3 cellular contexts compared by ENCODE assay signal in the genomic region with DNA sequence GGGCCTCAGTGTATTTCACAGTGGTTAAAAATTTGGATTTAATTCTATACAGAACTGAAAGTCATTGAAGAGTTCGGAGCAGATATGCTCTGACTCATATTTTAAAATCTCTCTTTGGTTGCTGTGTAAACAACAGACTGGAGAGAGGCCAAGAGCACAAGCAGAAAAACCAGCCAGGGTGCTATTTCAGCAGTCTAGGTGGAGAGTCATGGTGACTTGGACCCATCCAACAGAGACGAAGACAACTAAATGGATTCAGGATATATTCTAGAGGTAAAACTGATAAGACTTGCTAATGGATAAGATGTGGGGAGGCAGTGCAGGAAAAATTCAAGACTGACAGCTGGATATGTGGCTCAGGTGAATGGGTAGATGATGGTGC.
TF ChIP-seq lines count a peak whose summit lies in the region.

No MANE protein-coding gene starts in this region.

TF ChIP-seq in K562, 482 proteins besides CTCF, POLR2A, EP300 and RAD21 (continued from another document and continues in another):
- TF ChIP-seq JUND (IDR thresholded peaks at IDR 0.05; ENCODE audit: borderline replicate concordance, low read depth, low read length) = peak; percentile 81
- TF ChIP-seq JUND (tag; IDR thresholded peaks at IDR 0.05; ENCODE audit: borderline replicate concordance, low read depth, low read length) = peak; percentile 80; the same call in 2 of the 3 replicates
- TF ChIP-seq SREBF1 (IDR thresholded peaks at IDR 0.05; ENCODE audit: borderline replicate concordance, low read depth, low read length) = no peak
- TF ChIP-seq FOSL1 (tag; conservative IDR thresholded peaks at IDR 0.05) = peak; percentile 92
- peak; percentile 16; the same call in 1 of the 2 replicates for TF ChIP-seq SOX6 (IDR thresholded peaks at IDR 0.05)
- TF ChIP-seq TAL1 (IDR thresholded peaks at IDR 0.05) = peak; percentile 19; the same call in 1 of the 2 replicates
- TF ChIP-seq KHSRP (IDR thresholded peaks at IDR 0.05) = no peak
- TF ChIP-seq FOXA1 (IDR thresholded peaks at IDR 0.05; ENCODE audit: borderline replicate concordance) = peak; percentile 92
- peak; percentile 82 for TF ChIP-seq SMARCA4 (IDR thresholded peaks at IDR 0.05)
- TF ChIP-seq, protein P1, sequence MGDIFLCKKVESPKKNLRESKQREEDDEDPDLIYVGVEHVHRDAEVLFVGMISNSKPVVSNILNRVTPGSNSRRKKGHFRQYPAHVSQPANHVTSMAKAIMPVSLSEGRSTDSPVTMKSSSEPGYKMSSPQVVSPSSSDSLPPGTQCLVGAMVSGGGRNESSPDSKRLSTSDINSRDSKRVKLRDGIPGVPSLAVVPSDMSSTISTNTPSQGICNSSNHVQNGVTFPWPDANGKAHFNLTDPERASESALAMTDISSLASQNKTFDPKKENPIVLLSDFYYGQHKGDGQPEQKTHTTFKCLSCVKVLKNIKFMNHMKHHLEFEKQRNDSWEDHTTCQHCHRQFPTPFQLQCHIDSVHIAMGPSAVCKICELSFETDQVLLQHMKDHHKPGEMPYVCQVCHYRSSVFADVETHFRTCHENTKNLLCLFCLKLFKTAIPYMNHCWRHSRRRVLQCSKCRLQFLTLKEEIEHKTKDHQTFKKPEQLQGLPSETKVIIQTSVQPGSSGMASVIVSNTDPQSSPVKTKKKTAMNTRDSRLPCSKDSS (IDR thresholded peaks at IDR 0.05; ENCODE audit: low read depth, partially characterized antibody) = no peak
- TF ChIP-seq ZNF316 (IDR thresholded peaks at IDR 0.05) = no peak; the same call in 1 of the 2 replicates
- TF ChIP-seq, protein P2, sequence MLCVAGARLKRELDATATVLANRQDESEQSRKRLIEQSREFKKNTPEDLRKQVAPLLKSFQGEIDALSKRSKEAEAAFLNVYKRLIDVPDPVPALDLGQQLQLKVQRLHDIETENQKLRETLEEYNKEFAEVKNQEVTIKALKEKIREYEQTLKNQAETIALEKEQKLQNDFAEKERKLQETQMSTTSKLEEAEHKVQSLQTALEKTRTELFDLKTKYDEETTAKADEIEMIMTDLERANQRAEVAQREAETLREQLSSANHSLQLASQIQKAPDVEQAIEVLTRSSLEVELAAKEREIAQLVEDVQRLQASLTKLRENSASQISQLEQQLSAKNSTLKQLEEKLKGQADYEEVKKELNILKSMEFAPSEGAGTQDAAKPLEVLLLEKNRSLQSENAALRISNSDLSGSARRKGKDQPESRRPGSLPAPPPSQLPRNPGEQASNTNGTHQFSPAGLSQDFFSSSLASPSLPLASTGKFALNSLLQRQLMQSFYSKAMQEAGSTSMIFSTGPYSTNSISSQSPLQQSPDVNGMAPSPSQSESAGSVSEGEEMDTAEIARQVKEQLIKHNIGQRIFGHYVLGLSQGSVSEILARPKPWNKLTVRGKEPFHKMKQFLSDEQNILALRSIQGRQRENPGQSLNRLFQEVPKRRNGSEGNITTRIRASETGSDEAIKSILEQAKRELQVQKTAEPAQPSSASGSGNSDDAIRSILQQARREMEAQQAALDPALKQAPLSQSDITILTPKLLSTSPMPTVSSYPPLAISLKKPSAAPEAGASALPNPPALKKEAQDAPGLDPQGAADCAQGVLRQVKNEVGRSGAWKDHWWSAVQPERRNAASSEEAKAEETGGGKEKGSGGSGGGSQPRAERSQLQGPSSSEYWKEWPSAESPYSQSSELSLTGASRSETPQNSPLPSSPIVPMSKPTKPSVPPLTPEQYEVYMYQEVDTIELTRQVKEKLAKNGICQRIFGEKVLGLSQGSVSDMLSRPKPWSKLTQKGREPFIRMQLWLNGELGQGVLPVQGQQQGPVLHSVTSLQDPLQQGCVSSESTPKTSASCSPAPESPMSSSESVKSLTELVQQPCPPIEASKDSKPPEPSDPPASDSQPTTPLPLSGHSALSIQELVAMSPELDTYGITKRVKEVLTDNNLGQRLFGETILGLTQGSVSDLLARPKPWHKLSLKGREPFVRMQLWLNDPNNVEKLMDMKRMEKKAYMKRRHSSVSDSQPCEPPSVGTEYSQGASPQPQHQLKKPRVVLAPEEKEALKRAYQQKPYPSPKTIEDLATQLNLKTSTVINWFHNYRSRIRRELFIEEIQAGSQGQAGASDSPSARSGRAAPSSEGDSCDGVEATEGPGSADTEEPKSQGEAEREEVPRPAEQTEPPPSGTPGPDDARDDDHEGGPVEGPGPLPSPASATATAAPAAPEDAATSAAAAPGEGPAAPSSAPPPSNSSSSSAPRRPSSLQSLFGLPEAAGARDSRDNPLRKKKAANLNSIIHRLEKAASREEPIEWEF (CRISPR knock-in tag; IDR thresholded peaks at IDR 0.05) = no peak
- TF ChIP-seq SRSF1 (IDR thresholded peaks at IDR 0.05; ENCODE audit: low read depth, low read length) = no peak
- peak; percentile 79 for TF ChIP-seq SMARCC2 (IDR thresholded peaks at IDR 0.05; ENCODE audit: low read depth)

TF ChIP-seq in HepG2, 621 proteins besides CTCF, POLR2A, EP300 and RAD21 (continued from another document and continues in another):
- TF ChIP-seq, protein P3, sequence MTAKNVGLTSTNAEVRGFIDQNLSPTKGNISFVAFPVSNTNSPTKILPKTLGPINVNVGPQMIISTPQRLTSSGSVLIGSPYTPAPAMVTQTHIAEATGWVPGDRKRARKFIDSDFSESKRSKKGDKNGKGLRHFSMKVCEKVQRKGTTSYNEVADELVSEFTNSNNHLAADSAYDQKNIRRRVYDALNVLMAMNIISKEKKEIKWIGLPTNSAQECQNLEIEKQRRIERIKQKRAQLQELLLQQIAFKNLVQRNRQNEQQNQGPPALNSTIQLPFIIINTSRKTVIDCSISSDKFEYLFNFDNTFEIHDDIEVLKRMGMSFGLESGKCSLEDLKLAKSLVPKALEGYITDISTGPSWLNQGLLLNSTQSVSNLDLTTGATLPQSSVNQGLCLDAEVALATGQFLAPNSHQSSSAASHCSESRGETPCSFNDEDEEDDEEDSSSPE (CRISPR knock-in tag; IDR thresholded peaks at IDR 0.05) = no peak
- TF ChIP-seq ZNF768 (CRISPR knock-in tag; IDR thresholded peaks at IDR 0.05) = no peak
- TF ChIP-seq, protein P4, sequence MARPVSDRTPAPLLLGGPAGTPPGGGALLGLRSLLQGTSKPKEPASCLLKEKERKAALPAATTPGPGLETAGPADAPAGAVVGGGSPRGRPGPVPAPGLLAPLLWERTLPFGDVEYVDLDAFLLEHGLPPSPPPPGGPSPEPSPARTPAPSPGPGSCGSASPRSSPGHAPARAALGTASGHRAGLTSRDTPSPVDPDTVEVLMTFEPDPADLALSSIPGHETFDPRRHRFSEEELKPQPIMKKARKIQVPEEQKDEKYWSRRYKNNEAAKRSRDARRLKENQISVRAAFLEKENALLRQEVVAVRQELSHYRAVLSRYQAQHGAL (CRISPR knock-in tag; IDR thresholded peaks at IDR 0.05; ENCODE audit: not compliant biosample characterization) = peak; percentile 51
- peak; percentile 95 for TF ChIP-seq FOXA3 (CRISPR knock-in tag; IDR thresholded peaks at IDR 0.05)
- peak; percentile 19; the same call in 1 of the 2 replicates for TF ChIP-seq RXRB (CRISPR knock-in tag; IDR thresholded peaks at IDR 0.05; ENCODE audit: borderline replicate concordance)
- TF ChIP-seq, protein P5, sequence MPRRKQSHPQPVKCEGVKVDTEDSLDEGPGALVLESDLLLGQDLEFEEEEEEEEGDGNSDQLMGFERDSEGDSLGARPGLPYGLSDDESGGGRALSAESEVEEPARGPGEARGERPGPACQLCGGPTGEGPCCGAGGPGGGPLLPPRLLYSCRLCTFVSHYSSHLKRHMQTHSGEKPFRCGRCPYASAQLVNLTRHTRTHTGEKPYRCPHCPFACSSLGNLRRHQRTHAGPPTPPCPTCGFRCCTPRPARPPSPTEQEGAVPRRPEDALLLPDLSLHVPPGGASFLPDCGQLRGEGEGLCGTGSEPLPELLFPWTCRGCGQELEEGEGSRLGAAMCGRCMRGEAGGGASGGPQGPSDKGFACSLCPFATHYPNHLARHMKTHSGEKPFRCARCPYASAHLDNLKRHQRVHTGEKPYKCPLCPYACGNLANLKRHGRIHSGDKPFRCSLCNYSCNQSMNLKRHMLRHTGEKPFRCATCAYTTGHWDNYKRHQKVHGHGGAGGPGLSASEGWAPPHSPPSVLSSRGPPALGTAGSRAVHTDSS (CRISPR knock-in tag; conservative IDR thresholded peaks at IDR 0.05) = no peak
- TF ChIP-seq, protein P6, sequence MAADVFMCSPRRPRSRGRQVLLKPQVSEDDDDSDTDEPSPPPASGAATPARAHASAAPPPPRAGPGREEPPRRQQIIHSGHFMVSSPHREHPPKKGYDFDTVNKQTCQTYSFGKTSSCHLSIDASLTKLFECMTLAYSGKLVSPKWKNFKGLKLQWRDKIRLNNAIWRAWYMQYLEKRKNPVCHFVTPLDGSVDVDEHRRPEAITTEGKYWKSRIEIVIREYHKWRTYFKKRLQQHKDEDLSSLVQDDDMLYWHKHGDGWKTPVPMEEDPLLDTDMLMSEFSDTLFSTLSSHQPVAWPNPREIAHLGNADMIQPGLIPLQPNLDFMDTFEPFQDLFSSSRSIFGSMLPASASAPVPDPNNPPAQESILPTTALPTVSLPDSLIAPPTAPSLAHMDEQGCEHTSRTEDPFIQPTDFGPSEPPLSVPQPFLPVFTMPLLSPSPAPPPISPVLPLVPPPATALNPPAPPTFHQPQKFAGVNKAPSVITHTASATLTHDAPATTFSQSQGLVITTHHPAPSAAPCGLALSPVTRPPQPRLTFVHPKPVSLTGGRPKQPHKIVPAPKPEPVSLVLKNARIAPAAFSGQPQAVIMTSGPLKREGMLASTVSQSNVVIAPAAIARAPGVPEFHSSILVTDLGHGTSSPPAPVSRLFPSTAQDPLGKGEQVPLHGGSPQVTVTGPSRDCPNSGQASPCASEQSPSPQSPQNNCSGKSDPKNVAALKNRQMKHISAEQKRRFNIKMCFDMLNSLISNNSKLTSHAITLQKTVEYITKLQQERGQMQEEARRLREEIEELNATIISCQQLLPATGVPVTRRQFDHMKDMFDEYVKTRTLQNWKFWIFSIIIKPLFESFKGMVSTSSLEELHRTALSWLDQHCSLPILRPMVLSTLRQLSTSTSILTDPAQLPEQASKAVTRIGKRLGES (CRISPR knock-in tag; IDR thresholded peaks at IDR 0.05; ENCODE audit: borderline replicate concordance) = no peak
- no peak for TF ChIP-seq ZNF124 (CRISPR knock-in tag; IDR thresholded peaks at IDR 0.05)
- 0 out of 2 replicates have a peak, but pooled peaks have one; percentile 13 for TF ChIP-seq ZNF629 (CRISPR knock-in tag; conservative IDR thresholded peaks at IDR 0.05)
- peak; percentile 94 for TF ChIP-seq ZNF644 (CRISPR knock-in tag; IDR thresholded peaks at IDR 0.05; ENCODE audit: low read depth)
- no peak for TF ChIP-seq SOX6 (IDR thresholded peaks at IDR 0.05)
- TF ChIP-seq SOX6 (CRISPR knock-in tag; IDR thresholded peaks at IDR 0.05) = 0 out of 2 replicates have a peak, but pooled peaks have one; percentile 31
- 0 out of 2 replicates have a peak, but pooled peaks have one; percentile 66 for TF ChIP-seq GATAD2A (CRISPR knock-in tag; IDR thresholded peaks at IDR 0.05)

TF ChIP-seq in WTC11, 78 proteins besides CTCF, POLR2A, EP300 and RAD21 (continued from another document and continues in another):
- TF ChIP-seq, protein P7, sequence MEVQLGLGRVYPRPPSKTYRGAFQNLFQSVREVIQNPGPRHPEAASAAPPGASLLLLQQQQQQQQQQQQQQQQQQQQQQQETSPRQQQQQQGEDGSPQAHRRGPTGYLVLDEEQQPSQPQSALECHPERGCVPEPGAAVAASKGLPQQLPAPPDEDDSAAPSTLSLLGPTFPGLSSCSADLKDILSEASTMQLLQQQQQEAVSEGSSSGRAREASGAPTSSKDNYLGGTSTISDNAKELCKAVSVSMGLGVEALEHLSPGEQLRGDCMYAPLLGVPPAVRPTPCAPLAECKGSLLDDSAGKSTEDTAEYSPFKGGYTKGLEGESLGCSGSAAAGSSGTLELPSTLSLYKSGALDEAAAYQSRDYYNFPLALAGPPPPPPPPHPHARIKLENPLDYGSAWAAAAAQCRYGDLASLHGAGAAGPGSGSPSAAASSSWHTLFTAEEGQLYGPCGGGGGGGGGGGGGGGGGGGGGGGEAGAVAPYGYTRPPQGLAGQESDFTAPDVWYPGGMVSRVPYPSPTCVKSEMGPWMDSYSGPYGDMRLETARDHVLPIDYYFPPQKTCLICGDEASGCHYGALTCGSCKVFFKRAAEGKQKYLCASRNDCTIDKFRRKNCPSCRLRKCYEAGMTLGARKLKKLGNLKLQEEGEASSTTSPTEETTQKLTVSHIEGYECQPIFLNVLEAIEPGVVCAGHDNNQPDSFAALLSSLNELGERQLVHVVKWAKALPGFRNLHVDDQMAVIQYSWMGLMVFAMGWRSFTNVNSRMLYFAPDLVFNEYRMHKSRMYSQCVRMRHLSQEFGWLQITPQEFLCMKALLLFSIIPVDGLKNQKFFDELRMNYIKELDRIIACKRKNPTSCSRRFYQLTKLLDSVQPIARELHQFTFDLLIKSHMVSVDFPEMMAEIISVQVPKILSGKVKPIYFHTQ (CRISPR knock-in tag; IDR thresholded peaks at IDR 0.05) = no peak
- TF ChIP-seq, protein P8, sequence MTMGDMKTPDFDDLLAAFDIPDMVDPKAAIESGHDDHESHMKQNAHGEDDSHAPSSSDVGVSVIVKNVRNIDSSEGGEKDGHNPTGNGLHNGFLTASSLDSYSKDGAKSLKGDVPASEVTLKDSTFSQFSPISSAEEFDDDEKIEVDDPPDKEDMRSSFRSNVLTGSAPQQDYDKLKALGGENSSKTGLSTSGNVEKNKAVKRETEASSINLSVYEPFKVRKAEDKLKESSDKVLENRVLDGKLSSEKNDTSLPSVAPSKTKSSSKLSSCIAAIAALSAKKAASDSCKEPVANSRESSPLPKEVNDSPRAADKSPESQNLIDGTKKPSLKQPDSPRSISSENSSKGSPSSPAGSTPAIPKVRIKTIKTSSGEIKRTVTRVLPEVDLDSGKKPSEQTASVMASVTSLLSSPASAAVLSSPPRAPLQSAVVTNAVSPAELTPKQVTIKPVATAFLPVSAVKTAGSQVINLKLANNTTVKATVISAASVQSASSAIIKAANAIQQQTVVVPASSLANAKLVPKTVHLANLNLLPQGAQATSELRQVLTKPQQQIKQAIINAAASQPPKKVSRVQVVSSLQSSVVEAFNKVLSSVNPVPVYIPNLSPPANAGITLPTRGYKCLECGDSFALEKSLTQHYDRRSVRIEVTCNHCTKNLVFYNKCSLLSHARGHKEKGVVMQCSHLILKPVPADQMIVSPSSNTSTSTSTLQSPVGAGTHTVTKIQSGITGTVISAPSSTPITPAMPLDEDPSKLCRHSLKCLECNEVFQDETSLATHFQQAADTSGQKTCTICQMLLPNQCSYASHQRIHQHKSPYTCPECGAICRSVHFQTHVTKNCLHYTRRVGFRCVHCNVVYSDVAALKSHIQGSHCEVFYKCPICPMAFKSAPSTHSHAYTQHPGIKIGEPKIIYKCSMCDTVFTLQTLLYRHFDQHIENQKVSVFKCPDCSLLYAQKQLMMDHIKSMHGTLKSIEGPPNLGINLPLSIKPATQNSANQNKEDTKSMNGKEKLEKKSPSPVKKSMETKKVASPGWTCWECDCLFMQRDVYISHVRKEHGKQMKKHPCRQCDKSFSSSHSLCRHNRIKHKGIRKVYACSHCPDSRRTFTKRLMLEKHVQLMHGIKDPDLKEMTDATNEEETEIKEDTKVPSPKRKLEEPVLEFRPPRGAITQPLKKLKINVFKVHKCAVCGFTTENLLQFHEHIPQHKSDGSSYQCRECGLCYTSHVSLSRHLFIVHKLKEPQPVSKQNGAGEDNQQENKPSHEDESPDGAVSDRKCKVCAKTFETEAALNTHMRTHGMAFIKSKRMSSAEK (CRISPR knock-in tag; IDR thresholded peaks at IDR 0.05; ENCODE audit: borderline replicate concordance) = no peak
- no peak for TF ChIP-seq ZBTB21 (CRISPR knock-in tag; IDR thresholded peaks at IDR 0.05; ENCODE audit: borderline replicate concordance)
- TF ChIP-seq CREB1 (CRISPR knock-in tag; IDR thresholded peaks at IDR 0.05) = no peak
- TF ChIP-seq, protein P9, sequence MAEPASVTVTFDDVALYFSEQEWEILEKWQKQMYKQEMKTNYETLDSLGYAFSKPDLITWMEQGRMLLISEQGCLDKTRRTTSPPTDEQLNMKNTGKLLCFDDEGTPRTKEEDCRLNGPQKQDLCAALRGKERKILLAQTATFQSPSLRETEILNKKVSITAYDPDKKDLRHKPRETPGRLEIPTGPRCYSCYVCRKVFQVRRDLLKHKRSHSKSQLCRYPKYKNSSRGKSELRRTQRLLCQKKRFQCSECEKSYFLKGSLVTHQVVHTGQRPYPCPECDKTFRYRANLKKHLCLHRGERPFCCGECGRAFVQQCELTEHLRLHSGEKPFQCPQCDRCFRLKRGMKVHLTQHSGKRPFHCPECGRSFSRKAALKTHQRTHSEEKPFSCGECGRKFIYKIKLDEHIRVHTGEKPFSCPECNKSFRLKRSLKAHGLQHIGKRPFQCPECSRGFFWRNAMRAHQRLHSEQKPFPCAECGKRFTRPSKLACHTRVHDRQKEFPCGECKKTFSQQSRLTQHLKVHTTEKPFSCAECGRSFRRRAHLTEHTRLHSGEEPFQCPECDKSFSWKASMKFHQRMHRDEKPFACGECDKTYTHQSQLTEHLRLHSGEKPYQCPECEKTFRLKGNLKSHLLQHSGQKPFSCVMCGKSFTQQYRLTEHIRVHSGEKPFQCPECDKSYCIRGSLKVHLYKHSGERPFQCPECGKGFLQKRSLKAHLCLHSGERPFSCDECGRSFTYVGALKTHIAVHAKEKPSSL (CRISPR knock-in tag; conservative IDR thresholded peaks at IDR 0.05) = no peak
